23 cellular contexts compared by ENCODE assay signal in the genomic region with DNA sequence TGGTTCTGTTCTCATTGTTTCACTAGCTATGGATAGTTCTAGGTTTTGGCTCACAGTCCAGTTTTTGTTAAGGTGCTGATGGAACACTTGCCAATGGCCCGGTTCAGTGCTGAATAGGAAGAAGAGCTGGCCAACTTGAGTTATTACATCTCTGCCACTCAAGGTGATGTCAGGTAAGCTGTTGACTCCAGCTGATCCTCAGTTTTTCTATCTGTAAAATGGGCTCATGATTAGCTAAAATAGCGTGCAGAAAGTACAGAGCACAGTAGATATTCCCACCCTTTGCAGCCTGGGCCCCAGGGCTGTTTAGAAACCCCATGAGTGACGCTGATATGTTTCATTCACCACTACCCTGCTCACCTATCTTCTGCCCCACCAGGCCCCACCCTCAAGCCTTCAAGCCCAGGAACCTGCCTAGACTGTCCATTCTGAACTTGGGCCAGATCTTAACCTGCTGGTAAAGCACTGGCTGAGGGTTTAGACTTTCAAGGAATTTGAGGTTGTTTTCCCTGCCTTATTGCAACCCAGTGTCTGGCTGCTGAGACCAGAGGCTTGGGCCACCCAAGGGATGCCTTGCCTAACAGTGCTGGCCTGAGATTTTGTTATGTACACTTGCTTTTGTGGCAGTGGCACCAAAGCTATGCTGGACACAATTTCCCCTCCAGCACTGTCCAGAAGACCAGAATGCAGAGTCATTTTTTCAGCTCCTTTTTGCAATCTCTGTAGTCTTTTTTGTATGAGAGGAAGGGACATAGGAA.
"Had no signal": no experiment of that assay in that cellular context is flagged by ENCODE, and none has a peak within 500 bp of the region (broad histone marks: within the 10 kb centered on the region; RNA-seq: fewer than 3 reads in every experiment).

No MANE protein-coding gene starts in this region.

- H3K36me3 ChIP-seq: brain microvascular endothelial cell, SJSA1 had no signal

- H3K27me3 ChIP-seq: SJSA1 had no signal

- DNase-seq: activated CD4-positive, alpha-beta T cell treated with anti-CD3 and anti-CD28 coated beads for 4 hours; activated CD8-positive, alpha-beta memory T cell treated with anti-CD3 and anti-CD28 coated beads, Interleukin-2, amount 50 U/mL, for 4 hours; activated CD8-positive, alpha-beta T cell treated with anti-CD3 and anti-CD28 coated beads for 36 hours; activated effector memory CD4-positive, alpha-beta T cell treated with Interleukin-2 at 50 U/mL for 16 hours; activated naive CD4-positive, alpha-beta T cell treated with Interleukin-2 at 50 U/mL for 16 hours; activated T-cell treated with anti-CD3 and anti-CD28 coated beads, Interleukin-2, amount 50 U/mL, for 1 hour; amygdala; brain microvascular endothelial cell; KG1; NCI-H1048; NCI-H146; NCI-H187 treated with DMSO at 0.1 percent for 48 hours; NCI-H2081 treated with DMSO at 0.1 percent for 48 hours; NCI-H446; NCI-H524; SHP77; SW 1271 had no signal

- H3K27ac Mint-ChIP-seq: activated CD8-positive, alpha-beta T cell treated with anti-CD3 and anti-CD28 coated beads for 36 hours; activated naive CD4-positive, alpha-beta T cell treated with anti-CD3 and anti-CD28 coated beads, Interleukin-2, amount 50 U/mL, for 72 hours; activated T-helper 1 cell treated with anti-CD3 and anti-CD28 coated beads, Interleukin-12 subunit alpha, Interleukin-12 subunit beta, Interleukin-2, Interleukin-4 antibody, amounts not matched to agents 30 ng/mL and 10 ng/mL and 1 ng/mL, durations not matched to agents 14 hours and 24 hours and 36 hours had no signal

- H3K4me3 Mint-ChIP-seq: activated CD8-positive, alpha-beta T cell treated with anti-CD3 and anti-CD28 coated beads for 36 hours; activated T-helper 1 cell treated with anti-CD3 and anti-CD28 coated beads, Interleukin-12 subunit alpha, Interleukin-12 subunit beta, Interleukin-2, Interleukin-4 antibody, amounts not matched to agents 30 ng/mL and 10 ng/mL and 1 ng/mL, durations not matched to agents 14 hours and 24 hours and 36 hours had no signal

- H3K27ac ChIP-seq: brain microvascular endothelial cell had no signal

- H3K9me3 Mint-ChIP-seq: activated CD8-positive, alpha-beta T cell treated with anti-CD3 and anti-CD28 coated beads for 36 hours; activated naive CD4-positive, alpha-beta T cell treated with anti-CD3 and anti-CD28 coated beads, Interleukin-2, amount 50 U/mL, for 72 hours; activated T-helper 1 cell treated with anti-CD3 and anti-CD28 coated beads, Interleukin-12 subunit alpha, Interleukin-12 subunit beta, Interleukin-2, Interleukin-4 antibody, amounts not matched to agents 30 ng/mL and 10 ng/mL and 1 ng/mL, durations not matched to agents 14 hours and 24 hours and 36 hours had no signal

- H3K4me3 ChIP-seq: SJSA1 had no signal

- ATAC-seq: activated CD4-positive, CD25-positive, alpha-beta regulatory T cell treated with anti-CD3 and anti-CD28 coated beads, Interleukin-2, amount 50 U/mL, for 24 hours; activated CD8-positive, alpha-beta T cell treated with anti-CD3 and anti-CD28 coated beads for 36 hours; activated naive CD4-positive, alpha-beta T cell treated with anti-CD3 and anti-CD28 coated beads, Interleukin-2, amount 50 U/mL, for 72 hours; PC-3; SK-N-SH treated with all-trans-retinoic acid at 6 μM for 48 hours had no signal

- H3K36me3 Mint-ChIP-seq: activated naive CD4-positive, alpha-beta T cell treated with anti-CD3 and anti-CD28 coated beads, Interleukin-2, amount 50 U/mL, for 72 hours had no signal
